ENCODE assay signal across 30 cellular contexts in genomic region chr10:19888061-19888660, GRCh38.
"Had no signal": no experiment of that assay in that cellular context is flagged by ENCODE, and none has a peak within 500 bp of the region (broad histone marks: within the 10 kb centered on the region; RNA-seq: fewer than 3 reads in every experiment).

No MANE protein-coding gene starts in this region.

- H3K27me3 Mint-ChIP-seq: activated CD4-positive, alpha-beta T cell treated with anti-CD3 and anti-CD28 coated beads for 36 hours; activated naive CD8-positive, alpha-beta T cell; naive thymus-derived CD4-positive, alpha-beta T cell; stimulated activated naive CD8-positive, alpha-beta T cell treated with anti-CD3 and anti-CD28 coated beads, Interleukin-15, amount 100 ng/mL, for 72 hours had no signal

- H3K4me3 ChIP-seq: body of pancreas, coronary artery, dorsolateral prefrontal cortex, gastrocnemius medialis, neural progenitor cell, right atrium auricular region, upper lobe of left lung, vagina had no signal

- DNase-seq: activated CD4-positive, alpha-beta T cell treated with anti-CD3 and anti-CD28 coated beads for 36 hours; activated CD4-positive, alpha-beta T cell treated with anti-CD3 and anti-CD28 coated beads, Interleukin-2, amount 50 U/mL, for 4 hours; activated CD4-positive, CD25-positive, alpha-beta regulatory T cell; activated naive CD4-positive, alpha-beta T cell; activated T-cell treated with anti-CD3 and anti-CD28 coated beads for 4 hours; activated T-cell treated with anti-CD3 and anti-CD28 coated beads, Interleukin-2, amount 50 U/mL, for 72 hours; anterior cingulate cortex; body of pancreas; dorsolateral prefrontal cortex; effector memory CD4-positive, alpha-beta T cell; erythroblast; gastrocnemius medialis; glutamatergic neuron; left ventricle myocardium superior; naive thymus-derived CD4-positive, alpha-beta T cell; occipital lobe; stimulated activated CD4-positive, alpha-beta T cell treated with anti-CD3 and anti-CD28 coated beads, Interleukin-4, amount 100 ng/mL, for 24 hours; stimulated activated naive CD8-positive, alpha-beta T cell treated with anti-CD3 and anti-CD28 coated beads, Interleukin-15, amount 100 ng/mL, for 72 hours; substantia nigra; T-helper 1 cell; upper lobe of left lung had no signal

- H3K9me3 Mint-ChIP-seq: mesothelial cell of epicardium had no signal

- H3K4me1 Mint-ChIP-seq: activated CD4-positive, alpha-beta T cell treated with anti-CD3 and anti-CD28 coated beads for 36 hours; naive thymus-derived CD4-positive, alpha-beta T cell; stimulated activated effector memory CD8-positive, alpha-beta T cell treated with anti-CD3 and anti-CD28 coated beads, Interleukin-12 subunit alpha, Interleukin-12 subunit beta, amount 100 ng/mL, for 72 hours; stimulated activated naive CD8-positive, alpha-beta T cell treated with anti-CD3 and anti-CD28 coated beads, Interleukin-15, amount 100 ng/mL, for 72 hours had no signal

- H3K27ac Mint-ChIP-seq: activated CD4-positive, alpha-beta T cell treated with anti-CD3 and anti-CD28 coated beads for 36 hours; activated naive CD8-positive, alpha-beta T cell; activated T-cell treated with anti-CD3 and anti-CD28 coated beads, Interleukin-2, amount 50 U/mL, for 72 hours; mesothelial cell of epicardium; naive thymus-derived CD4-positive, alpha-beta T cell; neural progenitor cell; stimulated activated effector memory CD8-positive, alpha-beta T cell treated with anti-CD3 and anti-CD28 coated beads, Interleukin-12 subunit alpha, Interleukin-12 subunit beta, amount 100 ng/mL, for 72 hours; stimulated activated naive CD8-positive, alpha-beta T cell treated with anti-CD3 and anti-CD28 coated beads, Interleukin-15, amount 100 ng/mL, for 72 hours; T-helper 2 cell treated with Interferon-gamma antibody and Interleukin-4, amounts not matched to agents 5 μg/mL and 100 μg/mL, for 36 hours had no signal

- H3K4me3 Mint-ChIP-seq: activated CD4-positive, alpha-beta T cell treated with anti-CD3 and anti-CD28 coated beads for 36 hours; activated naive CD8-positive, alpha-beta T cell; activated T-cell treated with anti-CD3 and anti-CD28 coated beads, Interleukin-2, amount 50 U/mL, for 72 hours; mesothelial cell of epicardium; naive thymus-derived CD4-positive, alpha-beta T cell; neural progenitor cell; stimulated activated effector memory CD8-positive, alpha-beta T cell treated with anti-CD3 and anti-CD28 coated beads, Interleukin-12 subunit alpha, Interleukin-12 subunit beta, amount 100 ng/mL, for 72 hours; stimulated activated naive CD8-positive, alpha-beta T cell treated with anti-CD3 and anti-CD28 coated beads, Interleukin-15, amount 100 ng/mL, for 72 hours; T-helper 2 cell treated with Interferon-gamma antibody and Interleukin-4, amounts not matched to agents 5 μg/mL and 100 μg/mL, for 36 hours had no signal

- H3K36me3 ChIP-seq: gastrocnemius medialis, neural progenitor cell, right atrium auricular region, upper lobe of left lung, vagina had no signal

- ATAC-seq: activated CD4-positive, alpha-beta T cell treated with anti-CD3 and anti-CD28 coated beads for 36 hours; activated T-cell treated with anti-CD3 and anti-CD28 coated beads, Interleukin-2, amount 50 U/mL, for 72 hours; body of pancreas; gastrocnemius medialis; left ventricle myocardium superior; naive thymus-derived CD4-positive, alpha-beta T cell; stimulated activated effector memory CD8-positive, alpha-beta T cell treated with anti-CD3 and anti-CD28 coated beads, Interleukin-12 subunit alpha, Interleukin-12 subunit beta, amount 100 ng/mL, for 72 hours; stimulated activated naive CD8-positive, alpha-beta T cell treated with anti-CD3 and anti-CD28 coated beads, Interleukin-15, amount 100 ng/mL, for 72 hours had no signal

- H3K27me3 ChIP-seq: body of pancreas, dorsolateral prefrontal cortex, gastrocnemius medialis, neural progenitor cell, right atrium auricular region, upper lobe of left lung, vagina had no signal

- H3K36me3 Mint-ChIP-seq: activated naive CD8-positive, alpha-beta T cell; naive thymus-derived CD4-positive, alpha-beta T cell; stimulated activated effector memory CD8-positive, alpha-beta T cell treated with anti-CD3 and anti-CD28 coated beads, Interleukin-12 subunit alpha, Interleukin-12 subunit beta, amount 100 ng/mL, for 72 hours had no signal

- FAIRE-seq: islet of Langerhans had no signal
